ENCODE assay signal across 30 cellular contexts in genomic region chr9:27188426-27188825, GRCh38.
"Had no signal": no experiment of that assay in that cellular context is flagged by ENCODE, and none has a peak within 500 bp of the region (broad histone marks: within the 10 kb centered on the region; RNA-seq: fewer than 3 reads in every experiment).

No MANE protein-coding gene starts in this region.

- H3K9me3 ChIP-seq: neutrophil, psoas muscle, right lobe of liver, sigmoid colon, suprapubic skin, testis, tibial artery, transverse colon, upper lobe of right lung, vagina had no signal

- DNase-seq: naive B cell; naive thymus-derived CD8-positive, alpha-beta T cell; nephron progenitor cell; nucleus accumbens; posterior cingulate gyrus; psoas muscle; right cardiac atrium; right lobe of liver; sigmoid colon; stimulated activated CD4-positive, alpha-beta T cell treated with anti-CD3 and anti-CD28 coated beads, Interleukin-15, amount 100 ng/mL, for 24 hours; stimulated activated CD4-positive, alpha-beta T cell treated with anti-CD3 and anti-CD28 coated beads, Interleukin-2, amount 100 ng/mL, for 24 hours; stimulated activated CD4-positive, alpha-beta T cell treated with anti-CD3 and anti-CD28 coated beads, Interleukin-2, amount 100 ng/mL, for 48 hours; stimulated activated CD4-positive, alpha-beta T cell treated with anti-CD3 and anti-CD28 coated beads, Interleukin-4, amount 100 ng/mL, for 24 hours; stimulated activated naive B cell treated with anti-CD40 and anti-IgM and Interleukin-4, amounts not matched to agents 10 μg/mL and 1 μg/mL and 100 μg/mL, for 72 hours; stimulated activated naive CD8-positive, alpha-beta T cell treated with anti-CD3 and anti-CD28 coated beads, Interleukin-15, amount 100 ng/mL, for 72 hours; stimulated activated naive CD8-positive, alpha-beta T cell treated with anti-CD3 and anti-CD28 coated beads, Interleukin-15, Interleukin-2, amounts not matched to agents 100 U/mL and 50 U/mL, for 24 hours; substantia nigra; testis; tibial artery; transverse colon; upper lobe of right lung had no signal

- H3K4me1 Mint-ChIP-seq: naive B cell; naive thymus-derived CD8-positive, alpha-beta T cell; nephron progenitor cell; neural crest cell; stimulated activated effector memory CD8-positive, alpha-beta T cell treated with anti-CD3 and anti-CD28 coated beads, Interleukin-12 subunit alpha, Interleukin-12 subunit beta, amount 100 ng/mL, for 72 hours; stimulated activated naive B cell treated with anti-CD40 and anti-IgM and Interleukin-4, amounts not matched to agents 10 μg/mL and 1 μg/mL and 100 μg/mL, for 72 hours; stimulated activated naive CD8-positive, alpha-beta T cell treated with anti-CD3 and anti-CD28 coated beads, Interleukin-15, amount 100 ng/mL, for 72 hours had no signal

- ATAC-seq: naive thymus-derived CD8-positive, alpha-beta T cell; natural killer cell treated with Interleukin-12 subunit alpha and Interleukin-12 subunit beta and Interleukin-15 and Interleukin-18, amount 100 ng/mL, for 72 hours; psoas muscle; right cardiac atrium; right lobe of liver; stimulated activated effector memory CD8-positive, alpha-beta T cell treated with anti-CD3 and anti-CD28 coated beads, Interleukin-12 subunit alpha, Interleukin-12 subunit beta, amount 100 ng/mL, for 72 hours; stimulated activated naive B cell treated with anti-CD40 and anti-IgM and Interleukin-4, amounts not matched to agents 10 μg/mL and 1 μg/mL and 100 μg/mL, for 72 hours; stimulated activated naive CD8-positive, alpha-beta T cell treated with anti-CD3 and anti-CD28 coated beads, Interleukin-15, amount 100 ng/mL, for 72 hours; stimulated activated naive CD8-positive, alpha-beta T cell treated with anti-CD3 and anti-CD28 coated beads, Interleukin-15, Interleukin-2, amounts not matched to agents 100 U/mL and 50 U/mL, for 24 hours; upper lobe of right lung had no signal

- H3K9me3 Mint-ChIP-seq: naive B cell; naive thymus-derived CD8-positive, alpha-beta T cell; nephron progenitor cell; neural crest cell; stimulated activated effector memory CD8-positive, alpha-beta T cell treated with anti-CD3 and anti-CD28 coated beads, Interleukin-12 subunit alpha, Interleukin-12 subunit beta, amount 100 ng/mL, for 72 hours; stimulated activated naive B cell treated with anti-CD40 and anti-IgM and Interleukin-4, amounts not matched to agents 10 μg/mL and 1 μg/mL and 100 μg/mL, for 72 hours; stimulated activated naive CD8-positive, alpha-beta T cell treated with anti-CD3 and anti-CD28 coated beads, Interleukin-15, amount 100 ng/mL, for 72 hours; type B pancreatic cell had no signal

- H3K9ac ChIP-seq: parathyroid adenoma had no signal

- H3K27ac Mint-ChIP-seq: naive B cell; naive thymus-derived CD8-positive, alpha-beta T cell; natural killer cell treated with Interleukin-12 subunit alpha and Interleukin-12 subunit beta and Interleukin-15 and Interleukin-18, amount 100 ng/mL, for 72 hours; nephron progenitor cell; progenitor cell of endocrine pancreas; stimulated activated effector memory CD8-positive, alpha-beta T cell treated with anti-CD3 and anti-CD28 coated beads, Interleukin-12 subunit alpha, Interleukin-12 subunit beta, amount 100 ng/mL, for 72 hours; stimulated activated naive B cell treated with anti-CD40 and anti-IgM and Interleukin-4, amounts not matched to agents 10 μg/mL and 1 μg/mL and 100 μg/mL, for 72 hours; stimulated activated naive CD8-positive, alpha-beta T cell treated with anti-CD3 and anti-CD28 coated beads, Interleukin-15, amount 100 ng/mL, for 72 hours; type B pancreatic cell had no signal

- H3K4me1 ChIP-seq: parathyroid adenoma, right lobe of liver, suprapubic skin, testis, vagina had no signal

- H3K36me3 Mint-ChIP-seq: naive B cell; naive thymus-derived CD8-positive, alpha-beta T cell; natural killer cell treated with Interleukin-12 subunit alpha and Interleukin-12 subunit beta and Interleukin-15 and Interleukin-18, amount 100 ng/mL, for 72 hours; stimulated activated effector memory CD8-positive, alpha-beta T cell treated with anti-CD3 and anti-CD28 coated beads, Interleukin-12 subunit alpha, Interleukin-12 subunit beta, amount 100 ng/mL, for 72 hours; stimulated activated naive B cell treated with anti-CD40 and anti-IgM and Interleukin-4, amounts not matched to agents 10 μg/mL and 1 μg/mL and 100 μg/mL, for 72 hours; type B pancreatic cell had no signal

- H3K27me3 Mint-ChIP-seq: natural killer cell treated with Interleukin-12 subunit alpha and Interleukin-12 subunit beta and Interleukin-15 and Interleukin-18, amount 100 ng/mL, for 72 hours; progenitor cell of endocrine pancreas had no signal

- H3K27me3 ChIP-seq: neutrophil, right lobe of liver, sigmoid colon, suprapubic skin, testis, tibial artery, transverse colon, upper lobe of right lung, vagina had no signal

- H3K4me3 ChIP-seq: psoas muscle, right lobe of liver, sigmoid colon, suprapubic skin, testis, tibial artery, transverse colon, upper lobe of right lung, vagina had no signal

- H3K4me3 Mint-ChIP-seq: naive B cell; naive thymus-derived CD8-positive, alpha-beta T cell; natural killer cell treated with Interleukin-12 subunit alpha and Interleukin-12 subunit beta and Interleukin-15 and Interleukin-18, amount 100 ng/mL, for 72 hours; nephron progenitor cell; neural crest cell; stimulated activated effector memory CD8-positive, alpha-beta T cell treated with anti-CD3 and anti-CD28 coated beads, Interleukin-12 subunit alpha, Interleukin-12 subunit beta, amount 100 ng/mL, for 72 hours; stimulated activated naive B cell treated with anti-CD40 and anti-IgM and Interleukin-4, amounts not matched to agents 10 μg/mL and 1 μg/mL and 100 μg/mL, for 72 hours; stimulated activated naive CD8-positive, alpha-beta T cell treated with anti-CD3 and anti-CD28 coated beads, Interleukin-15, amount 100 ng/mL, for 72 hours; type B pancreatic cell had no signal

- H3K36me3 ChIP-seq: neutrophil, right lobe of liver, sigmoid colon, suprapubic skin, tibial artery, transverse colon, upper lobe of right lung, vagina had no signal

- H3K27ac ChIP-seq: neutrophil, parathyroid adenoma, psoas muscle, right lobe of liver, sigmoid colon, suprapubic skin, testis, tibial artery, transverse colon, upper lobe of right lung, vagina had no signal

- H3K79me2 ChIP-seq: parathyroid adenoma had no signal
